In the genomic region with DNA sequence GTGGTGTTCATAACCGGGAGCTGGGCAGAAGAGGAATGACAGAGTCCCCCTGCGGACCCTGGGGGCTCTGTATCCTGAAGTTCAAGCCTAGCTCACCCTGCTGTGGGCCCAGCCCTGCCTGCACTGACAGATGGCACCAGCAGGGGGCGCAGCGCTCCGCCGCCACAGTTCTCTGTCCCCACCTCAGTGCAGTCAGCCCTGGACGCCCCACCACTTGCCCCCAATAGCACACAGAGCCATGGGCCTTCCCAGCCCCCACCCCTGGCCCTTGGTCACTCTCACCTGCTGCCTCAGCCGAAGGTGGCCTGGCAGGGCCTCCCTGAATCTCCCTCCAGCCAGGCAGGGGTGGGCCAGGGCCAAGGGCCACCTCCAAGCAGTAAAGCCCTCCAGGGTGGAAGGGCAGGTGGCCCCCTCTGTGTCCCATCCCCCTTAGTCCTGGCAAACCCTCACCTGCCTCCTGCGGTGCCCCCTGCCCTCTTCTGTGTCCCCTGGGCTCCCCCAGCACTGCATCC, we compare ENCODE assay signal across 14 cellular contexts. TPM values are rescaled to one million over a fixed set of nuclear protein-coding genes. Genes with fewer than 3 reads are reported as not detected.
DNase-seq lines count a peak whose midpoint lies in the region; ATAC-seq, FAIRE-seq and TF ChIP-seq lines count a peak whose summit lies in the region.
"Not testable (repeated sequence)": the region's sequence is repeated elsewhere in the genome, so short reads cannot be mapped to it uniquely, and the experiment has no call there.
"Had no signal": no experiment of that assay in that cellular context is flagged by ENCODE, and none has a peak within 500 bp of the region (broad histone marks: within the 10 kb centered on the region; RNA-seq: fewer than 3 reads in every experiment).

No MANE protein-coding gene starts in this region.

- not testable (repeated sequence) for DNase-seq in CD4-positive, alpha-beta T cell; HCT116 (ENCODE audit: low read depth, low spot score); PC-9; H1 (ENCODE audit: low read depth in 1 of 2, low spot score in 2 of 2); stimulated activated naive B cell treated with anti-CD40 and anti-IgM and Interleukin-4, amounts not matched to agents 10 μg/mL and 1 μg/mL and 100 μg/mL, for 72 hours
- peak; percentile 50 for DNase-seq in islet precursor cell
- peak in 1 of 10 donors; percentile 4 for DNase-seq in naive thymus-derived CD8-positive, alpha-beta T cell

- not testable (repeated sequence) for H3K27me3 Mint-ChIP-seq in CD4-positive, alpha-beta T cell; activated T-helper 17 cell treated with anti-CD3 and anti-CD28 coated beads, Interleukin-2, amount 50 U/mL, for 72 hours; naive thymus-derived CD8-positive, alpha-beta T cell; stimulated activated naive B cell treated with anti-CD40 and anti-IgM and Interleukin-4, amounts not matched to agents 10 μg/mL and 1 μg/mL and 100 μg/mL, for 72 hours

- H3K27me3 ChIP-seq in CD4-positive, alpha-beta T cell (ENCODE audit: control insufficient read depth, insufficient read depth, low read length); HCT116 (ENCODE audit: insufficient read depth, low read length); PC-9 (ENCODE audit: insufficient read depth, low read depth); H1 (replicated peaks in 1 of 4; ENCODE audit: control insufficient read depth in 3 of 4, extremely low read depth in 1 of 4, insufficient read depth in 3 of 4, low read length in 3 of 4): not testable (repeated sequence)

- H4K5ac ChIP-seq in H1 (ENCODE audit: insufficient read length, low read depth, low read length) = not testable (repeated sequence)

- H2AK5ac ChIP-seq in H1 (ENCODE audit: low read depth, low read length) = not testable (repeated sequence)

- H3K36me3 ChIP-seq in HCT116 (ENCODE audit: control insufficient read depth in 1 of 2, insufficient read depth in 2 of 2, low read length in 2 of 2); PC-9 (ENCODE audit: low read depth); H1 (ENCODE audit: control insufficient read depth in 2 of 4, insufficient read depth in 4 of 4, low read length in 3 of 4): not testable (repeated sequence)

- H4K20me1 ChIP-seq in HCT116 (ENCODE audit: insufficient read depth); PC-9 (ENCODE audit: insufficient read depth); H1 (replicated peaks in 1 of 2; ENCODE audit: control insufficient read depth in 1 of 2, insufficient read depth in 2 of 2, low read length in 2 of 2): not testable (repeated sequence)

- H3K36me3 Mint-ChIP-seq in CD4-positive, alpha-beta T cell (ENCODE audit: low read depth); activated T-helper 17 cell treated with anti-CD3 and anti-CD28 coated beads, Interleukin-2, amount 50 U/mL, for 72 hours (ENCODE audit: low read depth); naive thymus-derived CD8-positive, alpha-beta T cell; stimulated activated naive B cell treated with anti-CD40 and anti-IgM and Interleukin-4, amounts not matched to agents 10 μg/mL and 1 μg/mL and 100 μg/mL, for 72 hours: not testable (repeated sequence)

- H3K4me2 ChIP-seq in HCT116 (ENCODE audit: low read length); PC-9; H1 (ENCODE audit: insufficient read depth in 1 of 2, low read depth in 2 of 2, low read length in 2 of 2): not testable (repeated sequence)

- H3K9me3 Mint-ChIP-seq in CD4-positive, alpha-beta T cell; activated T-helper 17 cell treated with anti-CD3 and anti-CD28 coated beads, Interleukin-2, amount 50 U/mL, for 72 hours; naive thymus-derived CD8-positive, alpha-beta T cell; stimulated activated naive B cell treated with anti-CD40 and anti-IgM and Interleukin-4, amounts not matched to agents 10 μg/mL and 1 μg/mL and 100 μg/mL, for 72 hours: not testable (repeated sequence)

- H2AFZ ChIP-seq in HCT116 (ENCODE audit: low read depth, low read length, poor library complexity, severe bottlenecking); PC-9; H1 (ENCODE audit: low read length): not testable (repeated sequence)

- not testable (repeated sequence) for H3K79me2 ChIP-seq in HCT116 (ENCODE audit: insufficient read depth, low read length); PC-9 (ENCODE audit: low read depth); H1 (ENCODE audit: control insufficient read depth in 1 of 2, insufficient read depth in 2 of 2, low read length in 2 of 2)

- BruUV-seq in HCT116 (replicated peaks; lab: Mats Ljungman, UMichigan); PC-9 (replicated peaks; lab: Mats Ljungman, UMichigan): not testable (repeated sequence)

- not testable (repeated sequence) for H4K8ac ChIP-seq in H1 (ENCODE audit: extremely low read depth, insufficient read depth, low read length)

- H3K27ac ChIP-seq in CD4-positive, alpha-beta T cell (ENCODE audit: low read depth, low read length); HCT116 (ENCODE audit: low read depth, low read length); PC-9; H1 (ENCODE audit: low read depth, low read length): not testable (repeated sequence)

- peak; percentile 15 for TF ChIP-seq CTCF in CD4-positive, alpha-beta T cell (IDR thresholded peaks at IDR 0.05)
- TF ChIP-seq CTCF in HCT116 (IDR thresholded peaks at IDR 0.05 in 2 of 3, conservative IDR thresholded peaks at IDR 0.05 in 1 of 3; ENCODE audit: borderline replicate concordance in 1 of 3, insufficient read depth in 1 of 3, low read depth in 2 of 3, low read length in 2 of 3); H1 (IDR thresholded peaks at IDR 0.05; ENCODE audit: control extremely low read depth in 1 of 3, insufficient read depth in 1 of 3, low read depth in 1 of 3, low read length in 3 of 3): not testable (repeated sequence)
- TF ChIP-seq CTCF in PC-9 (conservative IDR thresholded peaks at IDR 0.05) = peak; percentile 70

- H3K9me2 ChIP-seq in HCT116 (ENCODE audit: insufficient read depth); PC-9 (ENCODE audit: insufficient read depth): not testable (repeated sequence)

- POLR2A ChIA-PET in CD4-positive, alpha-beta T cell (lab: Charles Lee); HCT116 (lab: Charles Lee); PC-9 (lab: Charles Lee; ENCODE audit: unreplicated experiment); naive thymus-derived CD8-positive, alpha-beta T cell (lab: Charles Lee): not testable (repeated sequence)
- POLR2A ChIA-PET in H1 (lab: Charles Lee; ENCODE audit: partially characterized antibody) = interaction anchor here (1.2 kb wide), 1 partner anchor 77 kb away, joined by 3 read pairs; no protein-coding TSS in a partner anchor

- intact Hi-C loops in CD4-positive, alpha-beta T cell (cut with DNase I, micrococcal nuclease) = loop anchor here in 1 of 2 experiments (2.0 to 10.0 kb wide), 2 partner anchors 76 to 112 kb away; no protein-coding TSS in a partner anchor
- intact Hi-C loops in HCT116 (cut with micrococcal nuclease) = not testable (repeated sequence)
- intact Hi-C loops in PC-9 (cut with micrococcal nuclease; ENCODE audit: unreplicated experiment) = loop anchor here (2.0 kb wide), 1 partner anchor 76 kb away; no protein-coding TSS in a partner anchor

- H3K4me3 ChIP-seq in HCT116 (replicated peaks in 1 of 2; ENCODE audit: low read depth in 1 of 2, low read length in 2 of 2); PC-9; H1 (ENCODE audit: extremely low read depth in 1 of 4, insufficient read depth in 2 of 4, low read depth in 3 of 4, low read length in 4 of 4): not testable (repeated sequence)

- not testable (repeated sequence) for H3K79me1 ChIP-seq in H1 (ENCODE audit: low read depth, low read length)

- TF ChIP-seq POLR2A in HCT116 (IDR thresholded peaks at IDR 0.05; ENCODE audit: borderline replicate concordance, extremely low read depth, insufficient read depth, insufficient read length); H1 (IDR thresholded peaks at IDR 0.05; ENCODE audit: control extremely low read depth in 1 of 2, low read depth in 2 of 2, low read length in 2 of 2): not testable (repeated sequence)

- not testable (repeated sequence) for H3K14ac ChIP-seq in H1 (ENCODE audit: insufficient read length)

- not testable (repeated sequence) for H3K23ac ChIP-seq in H1 (ENCODE audit: insufficient read length)

- H3K56ac ChIP-seq in H1 (replicated peaks; ENCODE audit: insufficient read length, low read depth, low read length) = not testable (repeated sequence)

- not testable (repeated sequence) for H3K4me3 Mint-ChIP-seq in CD4-positive, alpha-beta T cell; activated T-helper 17 cell treated with anti-CD3 and anti-CD28 coated beads, Interleukin-2, amount 50 U/mL, for 72 hours; naive thymus-derived CD8-positive, alpha-beta T cell; stimulated activated naive B cell treated with anti-CD40 and anti-IgM and Interleukin-4, amounts not matched to agents 10 μg/mL and 1 μg/mL and 100 μg/mL, for 72 hours

- not testable (repeated sequence) for H3K18ac ChIP-seq in H1 (ENCODE audit: extremely low read depth, low read length)

- TF ChIP-seq EP300 in H1 (IDR thresholded peaks at IDR 0.05; ENCODE audit: borderline replicate concordance in 1 of 2, low read depth in 2 of 2, low read length in 2 of 2) = not testable (repeated sequence)

- not testable (repeated sequence) for H2BK12ac ChIP-seq in H1 (ENCODE audit: low read depth, low read length)

- RAD21 ChIA-PET in HCT116 (lab: Charles Lee; ENCODE audit: low non-redundant PET in 1 of 2, low total read pairs in 2 of 2, uncharacterized antibody in 2 of 2, unreplicated experiment in 2 of 2) = interaction anchor here in 1 of 2 experiments (1.1 to 1.2 kb wide), 2 partner anchors 74 to 76 kb away, joined by 3 read pairs; a partner anchor contains a TSS

- H4K91ac ChIP-seq in H1 (replicated peaks; ENCODE audit: insufficient read length, low read length) = not testable (repeated sequence)

- H2BK120ac ChIP-seq in H1 (replicated peaks; ENCODE audit: low read depth, low read length) = not testable (repeated sequence)

- not testable (repeated sequence) for H2BK5ac ChIP-seq in H1 (ENCODE audit: low read depth, low read length)

- H3F3A ChIP-seq in PC-9 (ENCODE audit: insufficient read depth, low read depth) = not testable (repeated sequence)

- H2BK20ac ChIP-seq in H1 (ENCODE audit: low read length) = not testable (repeated sequence)

- H3K4me1 ChIP-seq in HCT116 (ENCODE audit: control insufficient read depth in 1 of 2, insufficient read depth in 2 of 2, low read length in 2 of 2); PC-9 (replicated peaks; ENCODE audit: insufficient read depth): not testable (repeated sequence)
- H3K4me1 ChIP-seq in H1 (replicated peaks in 1 of 4; ENCODE audit: control insufficient read depth in 3 of 4, insufficient read depth in 4 of 4, low read length in 3 of 4) = peaks cover 0 to 12% (median 2%) of the 10 kb centered on the region in 4 experiments; a peak in 5 of 7 replicates

- H3K4me1 Mint-ChIP-seq in CD4-positive, alpha-beta T cell (ENCODE audit: low read depth); activated T-helper 17 cell treated with anti-CD3 and anti-CD28 coated beads, Interleukin-2, amount 50 U/mL, for 72 hours; naive thymus-derived CD8-positive, alpha-beta T cell; stimulated activated naive B cell treated with anti-CD40 and anti-IgM and Interleukin-4, amounts not matched to agents 10 μg/mL and 1 μg/mL and 100 μg/mL, for 72 hours: not testable (repeated sequence)

- H3K4ac ChIP-seq in H1 (replicated peaks; ENCODE audit: insufficient read length, low read depth, low read length) = not testable (repeated sequence)

- not testable (repeated sequence) for H3K23me2 ChIP-seq in H1 (ENCODE audit: low read depth, low read length)

- 62% methylated on average over 2 of the region's 9 CpGs; no CpG with 5 or more reads in 1 of the 2 experiments for WGBS in H1 (ENCODE audit: extremely low coverage in 1 of 2, insufficient coverage in 1 of 2, insufficient read length in 1 of 2, insufficient replicate concordance in 2 of 2, low coverage in 1 of 2, low lambda C conversion rate in 2 of 2, missing lambda C conversion rate in 1 of 2), 2 experiments

- H3K9ac ChIP-seq in HCT116 (ENCODE audit: low read length); H1 (replicated peaks in 1 of 4; ENCODE audit: extremely low read depth in 1 of 4, low read depth in 3 of 4, low read length in 3 of 4): not testable (repeated sequence)

- FAIRE-seq in H1 (lab: Jason Lieb, UNC) = peak; percentile 87

- not testable (repeated sequence) for TF ChIP-seq RAD21 in HCT116 (IDR thresholded peaks at IDR 0.05; ENCODE audit: low read depth)
- 0 out of 4 replicates have a peak, but pooled peaks have one; percentile 5 to 19 for TF ChIP-seq RAD21 in H1 (IDR thresholded peaks at IDR 0.05 in 1 of 2, conservative IDR thresholded peaks at IDR 0.05 in 1 of 2; ENCODE audit: low read depth in 2 of 2, low read length in 2 of 2)

- CTCF ChIA-PET in CD4-positive, alpha-beta T cell (lab: Charles Lee) = not testable (repeated sequence)
- CTCF ChIA-PET in HCT116 (lab: Charles Lee) (interaction anchor here (0.9 to 1.6 kb wide), 3 partner anchors 9 to 76 kb away, joined by 3 to 5 read pairs (median 3); a partner anchor contains a TSS), PC-9 (lab: Charles Lee) (interaction anchor here (0.9 kb wide), 1 partner anchor 55 kb away, joined by 3 read pairs; no protein-coding TSS in a partner anchor), H1 (lab: Charles Lee; ENCODE audit: partially characterized antibody) (interaction anchor here (0.7 to 3.6 kb wide), 33 partner anchors 9 to 536 kb away, joined by 3 to 108 read pairs (median 5); a partner anchor contains a TSS)

- H3K27ac Mint-ChIP-seq in CD4-positive, alpha-beta T cell; activated T-helper 17 cell treated with anti-CD3 and anti-CD28 coated beads, Interleukin-2, amount 50 U/mL, for 72 hours; naive thymus-derived CD8-positive, alpha-beta T cell: not testable (repeated sequence)
- peak overlapping the region; percentile 83 for H3K27ac Mint-ChIP-seq in stimulated activated naive B cell treated with anti-CD40 and anti-IgM and Interleukin-4, amounts not matched to agents 10 μg/mL and 1 μg/mL and 100 μg/mL, for 72 hours

- H3K9me3 ChIP-seq in CD4-positive, alpha-beta T cell (ENCODE audit: control insufficient read depth, low read length); HCT116 (ENCODE audit: control insufficient read depth in 1 of 2, insufficient read depth in 1 of 2, low read depth in 1 of 2, low read length in 2 of 2); PC-9 (ENCODE audit: insufficient read depth, low read depth); H1 (ENCODE audit: insufficient read depth in 2 of 2, low read depth in 1 of 2, low read length in 1 of 2): not testable (repeated sequence)

- H2BK15ac ChIP-seq in H1 (ENCODE audit: low read length) = not testable (repeated sequence)

- ATAC-seq in CD4-positive, alpha-beta T cell (ENCODE audit: poor library complexity) = peak; percentile 41
- ATAC-seq in HCT116 = peak; percentile 69
- ATAC-seq in activated T-helper 17 cell treated with anti-CD3 and anti-CD28 coated beads, Interleukin-2, amount 50 U/mL, for 72 hours (replicated peaks) = peak; percentile 46
- peak; percentile 46 to 58 for ATAC-seq in naive thymus-derived CD8-positive, alpha-beta T cell
- peak; percentile 59 to 60 for ATAC-seq in stimulated activated naive B cell treated with anti-CD40 and anti-IgM and Interleukin-4, amounts not matched to agents 10 μg/mL and 1 μg/mL and 100 μg/mL, for 72 hours (replicated peaks)

RNA-seq across cellular contexts. Expression of a gene that starts 9.6 kb away (rescaled TPM):
- not detected for total RNA-seq in CD4-positive, alpha-beta T cell
- not detected for total RNA-seq in HCT116 (2021; ENCODE audit: unreplicated experiment)
- polyA plus RNA-seq in HCT116 (2012) = not detected in 2 replicates
- not detected in 2 replicates for total RNA-seq in PC-9 (2021)
- not detected for total RNA-seq in activated T-helper 17 cell treated with anti-CD3 and anti-CD28 coated beads, Interleukin-2, amount 50 U/mL, for 72 hours
- not detected in 2 replicates for total RNA-seq in H1 (2021; fragmentation: NEBNext Ultra II Directional; extraction: Animal tissue kit (Norgen Biotek cat#: 25700))
- not detected in 2 replicates for polyA plus RNA-seq in H1 (2011; rRNA removed)
- polyA plus RNA-seq in H1 (2011; cell fraction: cytosol; rRNA removed) = not detected
- polyA plus RNA-seq in H1 (2011; cell fraction: nucleus; rRNA removed) = not detected
- polyA plus RNA-seq in H1 (2012, experiment 1 of 2) = not detected in 4 replicates
- polyA plus RNA-seq in H1 (2012, experiment 2 of 2) = not detected
- not detected for polyA plus RNA-seq in H1 (2013, experiment 1 of 2)
- not detected for polyA plus RNA-seq in H1 (2013, experiment 2 of 2)
- not detected in 2 replicates for polyA minus RNA-seq in H1 (2011; rRNA and poly(A)+ RNA removed)
- polyA minus RNA-seq in H1 (2011; cell fraction: cytosol; rRNA and poly(A)+ RNA removed) = not detected
- not detected for polyA minus RNA-seq in H1 (2011; cell fraction: nucleus; rRNA and poly(A)+ RNA removed)
- total RNA-seq in naive thymus-derived CD8-positive, alpha-beta T cell = not detected
- polyA plus RNA-seq in naive thymus-derived CD8-positive, alpha-beta T cell = not detected
- total RNA-seq: Calu3, gastroesophageal sphincter, mammary epithelial cell, Right ventricle myocardium inferior, subcutaneous adipose tissue had no signal
- polyA plus RNA-seq: mammary epithelial cell had no signal

RNA-seq across cellular contexts. Expression of a gene that starts 39.7 kb away (rescaled TPM):
- not detected for total RNA-seq in CD4-positive, alpha-beta T cell
- total RNA-seq in HCT116 (2021; ENCODE audit: unreplicated experiment) = 0.10 TPM
- polyA plus RNA-seq in HCT116 (2012) = 0.05 TPM in 1 of 2 replicates, not detected in the other
- 0.76 and 1.2 TPM in 2 replicates for total RNA-seq in PC-9 (2021)
- total RNA-seq in activated T-helper 17 cell treated with anti-CD3 and anti-CD28 coated beads, Interleukin-2, amount 50 U/mL, for 72 hours = not detected
- total RNA-seq in H1 (2021; fragmentation: NEBNext Ultra II Directional; extraction: Animal tissue kit (Norgen Biotek cat#: 25700)) = 0.56 and 0.75 TPM in 2 replicates
- 2.1 and 3.2 TPM in 2 replicates for polyA plus RNA-seq in H1 (2011; rRNA removed)
- 1.2 TPM for polyA plus RNA-seq in H1 (2011; cell fraction: cytosol; rRNA removed)
- 2.3 TPM for polyA plus RNA-seq in H1 (2011; cell fraction: nucleus; rRNA removed)
- polyA plus RNA-seq in H1 (2012, experiment 1 of 2) = 1.1 to 3.0 TPM (median 2.2 TPM) in 4 replicates
- 1.0 TPM for polyA plus RNA-seq in H1 (2012, experiment 2 of 2)
- 1.4 TPM for polyA plus RNA-seq in H1 (2013, experiment 1 of 2)
- 1.1 TPM for polyA plus RNA-seq in H1 (2013, experiment 2 of 2)
- polyA minus RNA-seq in H1 (2011; rRNA and poly(A)+ RNA removed) = 0.44 and 0.57 TPM in 2 replicates
- polyA minus RNA-seq in H1 (2011; cell fraction: cytosol; rRNA and poly(A)+ RNA removed) = 0.88 TPM
- 0.70 TPM for polyA minus RNA-seq in H1 (2011; cell fraction: nucleus; rRNA and poly(A)+ RNA removed)
- not detected for total RNA-seq in naive thymus-derived CD8-positive, alpha-beta T cell
- not detected for polyA plus RNA-seq in naive thymus-derived CD8-positive, alpha-beta T cell
- total RNA-seq: Calu3, gastroesophageal sphincter, mammary epithelial cell, Right ventricle myocardium inferior, subcutaneous adipose tissue had no signal
- polyA plus RNA-seq: adipose tissue had no signal

RNA-seq across cellular contexts. Expression of a gene that starts 41.3 kb away (rescaled TPM):
- total RNA-seq in CD4-positive, alpha-beta T cell = not detected
- total RNA-seq in HCT116 (2021; ENCODE audit: unreplicated experiment) = not detected
- not detected in 2 replicates for polyA plus RNA-seq in HCT116 (2012)
- total RNA-seq in PC-9 (2021) = not detected in 2 replicates
- total RNA-seq in activated T-helper 17 cell treated with anti-CD3 and anti-CD28 coated beads, Interleukin-2, amount 50 U/mL, for 72 hours = not detected
- 6.5 and 7.7 TPM in 2 replicates for total RNA-seq in H1 (2021; fragmentation: NEBNext Ultra II Directional; extraction: Animal tissue kit (Norgen Biotek cat#: 25700))
- polyA plus RNA-seq in H1 (2011; rRNA removed) = 20.2 and 27.9 TPM in 2 replicates
- 18.1 TPM for polyA plus RNA-seq in H1 (2011; cell fraction: cytosol; rRNA removed)
- 86.7 TPM for polyA plus RNA-seq in H1 (2011; cell fraction: nucleus; rRNA removed)
- polyA plus RNA-seq in H1 (2012, experiment 1 of 2) = 5.2 to 12.4 TPM (median 10.2 TPM) in 4 replicates
- 9.9 TPM for polyA plus RNA-seq in H1 (2012, experiment 2 of 2)
- polyA plus RNA-seq in H1 (2013, experiment 1 of 2) = 8.7 TPM
- polyA plus RNA-seq in H1 (2013, experiment 2 of 2) = 7.6 TPM
- 7.0 and 9.2 TPM in 2 replicates for polyA minus RNA-seq in H1 (2011; rRNA and poly(A)+ RNA removed)
- polyA minus RNA-seq in H1 (2011; cell fraction: cytosol; rRNA and poly(A)+ RNA removed) = 7.3 TPM
- 11.7 TPM for polyA minus RNA-seq in H1 (2011; cell fraction: nucleus; rRNA and poly(A)+ RNA removed)
- total RNA-seq in naive thymus-derived CD8-positive, alpha-beta T cell = not detected
- polyA plus RNA-seq in naive thymus-derived CD8-positive, alpha-beta T cell = not detected
- total RNA-seq: Calu3, mammary epithelial cell, Right ventricle myocardium inferior, subcutaneous adipose tissue had no signal
- polyA plus RNA-seq: mammary epithelial cell had no signal
